In the genomic region with DNA sequence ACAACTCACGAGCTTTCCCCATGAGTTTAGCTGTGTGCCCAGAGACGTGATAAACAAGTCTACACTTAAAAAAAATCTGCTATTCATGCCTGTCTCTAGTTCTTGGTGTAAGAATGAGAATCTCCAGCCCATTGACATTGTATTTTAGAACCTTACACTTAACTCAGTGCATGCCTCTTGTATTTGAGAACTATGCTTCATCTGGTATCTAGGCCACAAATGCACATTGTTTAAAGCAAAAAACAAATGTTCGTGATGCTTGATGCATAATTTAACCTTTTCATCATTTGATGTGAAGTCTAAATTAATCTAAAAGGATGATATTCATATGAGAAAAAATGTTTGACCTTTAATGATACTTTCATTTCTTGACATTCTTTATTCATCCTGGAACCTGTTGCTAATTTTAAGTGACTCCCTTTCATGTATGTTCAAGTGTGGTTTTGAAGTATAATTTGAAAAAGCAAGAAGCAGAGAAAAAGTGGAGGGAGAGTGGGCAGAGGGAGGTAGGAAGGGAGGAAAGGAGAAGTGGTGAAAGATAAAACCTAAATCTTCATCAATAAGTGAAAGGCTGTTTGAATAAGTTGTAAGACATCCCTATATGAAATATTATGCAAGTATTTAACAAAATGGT, we compare ENCODE assay signal across 21 cellular contexts.
DNase-seq lines count a peak whose midpoint lies in the region; ATAC-seq, FAIRE-seq and TF ChIP-seq lines count a peak whose summit lies in the region.
"Had no signal": no experiment of that assay in that cellular context is flagged by ENCODE, and none has a peak within 500 bp of the region (broad histone marks: within the 10 kb centered on the region; RNA-seq: fewer than 3 reads in every experiment).

No MANE protein-coding gene starts in this region.

- H3K4me1 Mint-ChIP-seq in activated CD4-positive, alpha-beta memory T cell treated with anti-CD3 and anti-CD28 coated beads for 36 hours (ENCODE audit: low read depth), result peaks cover 17% of the 10 kb centered on the region
- no peaks in the 10 kb centered on the region for H3K4me1 Mint-ChIP-seq in activated CD4-positive, alpha-beta memory T cell treated with anti-CD3 and anti-CD28 coated beads, Interleukin-2, amount 10 ng/mL, durations not matched to agents 7 days and 5 days
- H3K4me1 Mint-ChIP-seq: H9 had no signal

- H3K27ac Mint-ChIP-seq in activated CD4-positive, alpha-beta memory T cell treated with anti-CD3 and anti-CD28 coated beads for 36 hours, result peak overlapping the region; percentile 24
- no peak overlapping the region for H3K27ac Mint-ChIP-seq in activated CD4-positive, alpha-beta memory T cell treated with anti-CD3 and anti-CD28 coated beads, Interleukin-2, amount 10 ng/mL, durations not matched to agents 7 days and 5 days
- H3K27ac Mint-ChIP-seq: CD4-positive, alpha-beta T cell; H9 had no signal

- intact Hi-C loops in activated CD4-positive, alpha-beta memory T cell treated with anti-CD3 and anti-CD28 coated beads for 36 hours (cut with micrococcal nuclease), result no loop called here
- intact Hi-C loops in esophagus squamous epithelium (cut with DNase I), result no loop called here

- no peaks in the 10 kb centered on the region for H3K36me3 ChIP-seq in esophagus squamous epithelium
- H3K36me3 ChIP-seq: BE2C, Peyer's patch had no signal

- H3K9me3 ChIP-seq in A549 (no peaks in the 10 kb centered on the region), esophagus squamous epithelium (no peaks in the 10 kb centered on the region)
- H3K9me3 ChIP-seq: BE2C, Caco-2, Peyer's patch had no signal

- no peak for TF ChIP-seq EP300 in A549 (IDR thresholded peaks at IDR 0.05)

- H3K4me3 ChIP-seq in A549 (no peak overlapping the region), esophagus squamous epithelium (no peak overlapping the region), coronary artery (no peak overlapping the region)
- H3K4me3 ChIP-seq: GM12878, Peyer's patch had no signal

- CTCF ChIA-PET in activated CD4-positive, alpha-beta memory T cell treated with anti-CD3 and anti-CD28 coated beads for 36 hours (lab: Charles Lee), result no interaction called here
- CTCF ChIA-PET in activated CD4-positive, alpha-beta memory T cell treated with anti-CD3 and anti-CD28 coated beads, Interleukin-2, amount 10 ng/mL, durations not matched to agents 7 days and 5 days (lab: Charles Lee), result no interaction called here
- CTCF ChIA-PET in A549 (lab: Yijun Ruan, JAX), result no interaction called here

- no peaks in the 10 kb centered on the region for H3K36me3 Mint-ChIP-seq in activated CD4-positive, alpha-beta memory T cell treated with anti-CD3 and anti-CD28 coated beads for 36 hours
- no peaks in the 10 kb centered on the region for H3K36me3 Mint-ChIP-seq in activated CD4-positive, alpha-beta memory T cell treated with anti-CD3 and anti-CD28 coated beads, Interleukin-2, amount 10 ng/mL, durations not matched to agents 7 days and 5 days (ENCODE audit: low read depth)

- H3K9me3 Mint-ChIP-seq in activated CD4-positive, alpha-beta memory T cell treated with anti-CD3 and anti-CD28 coated beads for 36 hours, result no peaks in the 10 kb centered on the region
- no peaks in the 10 kb centered on the region for H3K9me3 Mint-ChIP-seq in activated CD4-positive, alpha-beta memory T cell treated with anti-CD3 and anti-CD28 coated beads, Interleukin-2, amount 10 ng/mL, durations not matched to agents 7 days and 5 days
- H3K9me3 Mint-ChIP-seq: CD4-positive, alpha-beta T cell; H9 had no signal

- no peaks in the 10 kb centered on the region for H3K27me3 ChIP-seq in esophagus squamous epithelium
- H3K27me3 ChIP-seq: Peyer's patch had no signal

- no peak overlapping the region for H3K4me3 Mint-ChIP-seq in activated CD4-positive, alpha-beta memory T cell treated with anti-CD3 and anti-CD28 coated beads for 36 hours
- H3K4me3 Mint-ChIP-seq in activated CD4-positive, alpha-beta memory T cell treated with anti-CD3 and anti-CD28 coated beads, Interleukin-2, amount 10 ng/mL, durations not matched to agents 7 days and 5 days, result no peak overlapping the region
- H3K4me3 Mint-ChIP-seq: CD4-positive, alpha-beta T cell; H9 had no signal

- WGBS in A549 (ENCODE audit: missing lambda C conversion rate), result 42% methylated on average over 3 of the region's 3 CpGs
- 65 to 74% methylated on average over 3 of the region's 3 CpGs for WGBS in esophagus squamous epithelium, 2 donors

- TF ChIP-seq CTCF in A549 (IDR thresholded peaks at IDR 0.05) (no peak), esophagus squamous epithelium (IDR thresholded peaks at IDR 0.05) (no peak), coronary artery (IDR thresholded peaks at IDR 0.05) (no peak)

- peak; percentile 32 for FAIRE-seq in A549 (lab: Jason Lieb, UNC)
- FAIRE-seq in HTR-8/SVneo (lab: Jason Lieb, UNC), result peak; percentile 9
- FAIRE-seq: A204.1, GM12878 had no signal

- no peak for ATAC-seq in A549
- ATAC-seq: GM12878 had no signal

- DNase-seq in activated CD4-positive, alpha-beta memory T cell treated with anti-CD3 and anti-CD28 coated beads for 36 hours, result no peak
- no peak for DNase-seq in activated CD4-positive, alpha-beta memory T cell treated with anti-CD3 and anti-CD28 coated beads, Interleukin-2, amount 10 ng/mL, durations not matched to agents 7 days and 5 days
- no peak for DNase-seq in A549 (ENCODE audit: low read depth in 1 of 2, low spot score in 1 of 2)
- DNase-seq in HTR-8/SVneo (ENCODE audit: insufficient read length, low spot score), result no peak
- DNase-seq in foreskin melanocyte, result peak; percentile 9
- no peak for DNase-seq in esophagus squamous epithelium (lab: John Stamatoyannopoulos, UW)
- DNase-seq in coronary artery (ENCODE audit: low spot score), result no peak
- DNase-seq: BE2C; Caco-2; CD4-positive, alpha-beta T cell; DMS 273 treated with DMSO at 0.1 percent for 48 hours; DMS79 treated with DMSO at 0.1 percent for 48 hours; H9; Kasumi-1; NCI-H1694; NCI-H2081; NCI-H2171 treated with DMSO at 0.1 percent for 48 hours; NCI-H524 treated with DMSO at 0.1 percent for 48 hours; Peyer's patch had no signal

- POLR2A ChIA-PET in activated CD4-positive, alpha-beta memory T cell treated with anti-CD3 and anti-CD28 coated beads for 36 hours (lab: Charles Lee), result no interaction called here
- POLR2A ChIA-PET in activated CD4-positive, alpha-beta memory T cell treated with anti-CD3 and anti-CD28 coated beads, Interleukin-2, amount 10 ng/mL, durations not matched to agents 7 days and 5 days (lab: Charles Lee), result no interaction called here
- POLR2A ChIA-PET in A549 (lab: Yijun Ruan, JAX), result no interaction called here

- H3K27ac ChIP-seq in A549, result no peak overlapping the region
- H3K27ac ChIP-seq in esophagus squamous epithelium, result no peak overlapping the region
- no peak overlapping the region for H3K27ac ChIP-seq in coronary artery
- H3K27ac ChIP-seq: Peyer's patch had no signal

- H3K27me3 Mint-ChIP-seq in activated CD4-positive, alpha-beta memory T cell treated with anti-CD3 and anti-CD28 coated beads for 36 hours, result peaks cover 8% of the 10 kb centered on the region
- H3K27me3 Mint-ChIP-seq in activated CD4-positive, alpha-beta memory T cell treated with anti-CD3 and anti-CD28 coated beads, Interleukin-2, amount 10 ng/mL, durations not matched to agents 7 days and 5 days, result no peaks in the 10 kb centered on the region

- no peak for TF ChIP-seq RAD21 in A549 (conservative IDR thresholded peaks at IDR 0.05 in 1 of 2, IDR thresholded peaks at IDR 0.05 in 1 of 2)

- no peak overlapping the region for H3K4me2 ChIP-seq in A549

- H3K4me1 ChIP-seq in A549, result no peaks in the 10 kb centered on the region
- no peaks in the 10 kb centered on the region for H3K4me1 ChIP-seq in esophagus squamous epithelium
- H3K4me1 ChIP-seq: BE2C, Caco-2, Peyer's patch had no signal

- TF ChIP-seq POLR2A in A549 (IDR thresholded peaks at IDR 0.05; ENCODE audit: low read length) (no peak), esophagus squamous epithelium (IDR thresholded peaks at IDR 0.05) (no peak)

TF ChIP-seq in A549, 52 proteins besides CTCF, POLR2A, EP300 and RAD21 (continues in another document):
- TF ChIP-seq JUNB (IDR thresholded peaks at IDR 0.05) (no peak), ZSCAN20 (CRISPR knock-in tag; IDR thresholded peaks at IDR 0.05) (no peak), USF2 (IDR thresholded peaks at IDR 0.05) (no peak), ZFP36 (IDR thresholded peaks at IDR 0.05; ENCODE audit: borderline replicate concordance, partially characterized antibody) (no peak), MAFK (IDR thresholded peaks at IDR 0.05; ENCODE audit: partially characterized antibody) (no peak), FOXS1 (CRISPR knock-in tag; IDR thresholded peaks at IDR 0.05) (no peak), RNF2 (IDR thresholded peaks at IDR 0.05; ENCODE audit: borderline replicate concordance, low read depth) (no peak), HDAC2 (IDR thresholded peaks at IDR 0.05) (no peak), KDM5A (IDR thresholded peaks at IDR 0.05) (no peak), SMC3 (IDR thresholded peaks at IDR 0.05) (no peak), CBX2 (IDR thresholded peaks at IDR 0.05; ENCODE audit: borderline replicate concordance, low read depth) (no peak)
- TF ChIP-seq, protein P1, sequence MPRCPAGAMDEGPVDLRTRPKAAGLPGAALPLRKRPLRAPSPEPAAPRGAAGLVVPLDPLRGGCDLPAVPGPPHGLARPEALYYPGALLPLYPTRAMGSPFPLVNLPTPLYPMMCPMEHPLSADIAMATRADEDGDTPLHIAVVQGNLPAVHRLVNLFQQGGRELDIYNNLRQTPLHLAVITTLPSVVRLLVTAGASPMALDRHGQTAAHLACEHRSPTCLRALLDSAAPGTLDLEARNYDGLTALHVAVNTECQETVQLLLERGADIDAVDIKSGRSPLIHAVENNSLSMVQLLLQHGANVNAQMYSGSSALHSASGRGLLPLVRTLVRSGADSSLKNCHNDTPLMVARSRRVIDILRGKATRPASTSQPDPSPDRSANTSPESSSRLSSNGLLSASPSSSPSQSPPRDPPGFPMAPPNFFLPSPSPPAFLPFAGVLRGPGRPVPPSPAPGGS (IDR thresholded peaks at IDR 0.05), result no peak
- TF ChIP-seq, protein P2, sequence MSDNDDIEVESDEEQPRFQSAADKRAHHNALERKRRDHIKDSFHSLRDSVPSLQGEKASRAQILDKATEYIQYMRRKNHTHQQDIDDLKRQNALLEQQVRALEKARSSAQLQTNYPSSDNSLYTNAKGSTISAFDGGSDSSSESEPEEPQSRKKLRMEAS (IDR thresholded peaks at IDR 0.05), result no peak
